ENCODE assay signal across 12 cellular contexts in genomic region chr11:72326151-72326842, GRCh38.
DNase-seq lines count a peak whose midpoint lies in the region; ATAC-seq, FAIRE-seq and TF ChIP-seq lines count a peak whose summit lies in the region.
"Had no signal": no experiment of that assay in that cellular context is flagged by ENCODE, and none has a peak within 500 bp of the region (broad histone marks: within the 10 kb centered on the region; RNA-seq: fewer than 3 reads in every experiment).

No MANE protein-coding gene starts in this region.

- no peak for TF ChIP-seq RAD21 in A549 (conservative IDR thresholded peaks at IDR 0.05 in 1 of 2, IDR thresholded peaks at IDR 0.05 in 1 of 2)

- peaks cover 18% of the 10 kb centered on the region for H3K36me3 Mint-ChIP-seq in HFFc6 (ENCODE audit: low read depth)
- H3K36me3 Mint-ChIP-seq in activated naive CD4-positive, alpha-beta T cell treated with anti-CD3 and anti-CD28 coated beads, Interleukin-2, amount 10 ng/mL, durations not matched to agents 7 days and 5 days = peaks cover 3% of the 10 kb centered on the region

- POLR2A ChIA-PET in A549 (lab: Yijun Ruan, JAX) = interaction anchor here (0.5 kb wide), 1 partner anchor 440 kb away, joined by 3 read pairs; no protein-coding TSS in a partner anchor

- DNase-seq in A549 (ENCODE audit: low read depth in 1 of 2, low spot score in 1 of 2) (peak in 1 of 2 experiments; percentile 21), HFFc6 (peak; percentile 67), kidney epithelial cell (ENCODE audit: low read depth) (peak; percentile 31), NCI-H187 treated with DMSO at 0.1 percent for 48 hours (lab: John Stamatoyannopoulos, UW) (no peak), GM20000 (ENCODE audit: low spot score) (no peak), SKM-1 treated with dmso at 0.1 percent for 144 hours (lab: John Stamatoyannopoulos, UW; ENCODE audit: unreplicated experiment) (no peak)
- no peak for DNase-seq in activated naive CD4-positive, alpha-beta T cell treated with anti-CD3 and anti-CD28 coated beads, Interleukin-2, amount 10 ng/mL, durations not matched to agents 7 days and 5 days
- DNase-seq: NCI-H446, tibial artery had no signal

- H3K4me2 ChIP-seq in A549 = no peak overlapping the region

- TF ChIP-seq EP300 in A549 (IDR thresholded peaks at IDR 0.05) = no peak

- H3K4me3 Mint-ChIP-seq in HFFc6 = peak overlapping the region; percentile 48
- no peak overlapping the region for H3K4me3 Mint-ChIP-seq in activated naive CD4-positive, alpha-beta T cell treated with anti-CD3 and anti-CD28 coated beads, Interleukin-2, amount 10 ng/mL, durations not matched to agents 7 days and 5 days

- no peaks in the 10 kb centered on the region for H3K9me3 ChIP-seq in A549
- H3K9me3 ChIP-seq: tibial artery had no signal

- no peak for FAIRE-seq in A549 (lab: Jason Lieb, UNC)
- FAIRE-seq: frontal cortex, GM18507 had no signal

- no peaks in the 10 kb centered on the region for H3K36me3 ChIP-seq in kidney epithelial cell (ENCODE audit: control insufficient read depth, insufficient read depth, low read length)

- H3K27me3 Mint-ChIP-seq in HFFc6 (ENCODE audit: insufficient read depth) = no peaks in the 10 kb centered on the region; the same call in none of the 2 replicates
- no peaks in the 10 kb centered on the region for H3K27me3 Mint-ChIP-seq in activated naive CD4-positive, alpha-beta T cell treated with anti-CD3 and anti-CD28 coated beads, Interleukin-2, amount 10 ng/mL, durations not matched to agents 7 days and 5 days

- H3K4me3 ChIP-seq in A549 (no peak overlapping the region), kidney epithelial cell (ENCODE audit: low read depth, low read length) (no peak overlapping the region)
- H3K4me3 ChIP-seq: tibial artery had no signal

- H3K27ac ChIP-seq in A549 = no peak overlapping the region

- peaks cover 65% of the 10 kb centered on the region for H3K4me1 Mint-ChIP-seq in HFFc6 (ENCODE audit: low read depth)
- peaks cover 16% of the 10 kb centered on the region for H3K4me1 Mint-ChIP-seq in activated naive CD4-positive, alpha-beta T cell treated with anti-CD3 and anti-CD28 coated beads, Interleukin-2, amount 10 ng/mL, durations not matched to agents 7 days and 5 days

- no peak for TF ChIP-seq POLR2A in A549 (IDR thresholded peaks at IDR 0.05; ENCODE audit: low read length)

- no peaks in the 10 kb centered on the region for H3K27me3 ChIP-seq in kidney epithelial cell (ENCODE audit: control insufficient read depth, insufficient read depth, low read length)
- H3K27me3 ChIP-seq: tibial artery had no signal

- ATAC-seq in A549 = peak in 1 of 2 experiments; percentile 59; a peak in 2 of 6 replicates
- ATAC-seq in GM19455 (IDR thresholded peaks at IDR 0.05; ENCODE audit: unreplicated experiment) = no peak

- no peaks in the 10 kb centered on the region for H3K9me3 Mint-ChIP-seq in HFFc6
- no peaks in the 10 kb centered on the region for H3K9me3 Mint-ChIP-seq in activated naive CD4-positive, alpha-beta T cell treated with anti-CD3 and anti-CD28 coated beads, Interleukin-2, amount 10 ng/mL, durations not matched to agents 7 days and 5 days

- peaks cover 23% of the 10 kb centered on the region for H3K4me1 ChIP-seq in A549

- H3K27ac Mint-ChIP-seq in HFFc6 = peak overlapping the region; percentile 90
- H3K27ac Mint-ChIP-seq in activated naive CD4-positive, alpha-beta T cell treated with anti-CD3 and anti-CD28 coated beads, Interleukin-2, amount 10 ng/mL, durations not matched to agents 7 days and 5 days = peak overlapping the region; percentile 3

- TF ChIP-seq CTCF in A549 (IDR thresholded peaks at IDR 0.05) = no peak
- no peak for TF ChIP-seq CTCF in HFFc6 (IDR thresholded peaks at IDR 0.05)
- TF ChIP-seq CTCF in kidney epithelial cell (IDR thresholded peaks at IDR 0.05; ENCODE audit: insufficient read depth, low read length, poor library complexity, severe bottlenecking) = no peak
- no peak for TF ChIP-seq CTCF in GM20000 (IDR thresholded peaks at IDR 0.05; ENCODE audit: extremely low read depth, missing control alignments)

- CTCF ChIA-PET in A549 (lab: Yijun Ruan, JAX) = interaction anchor here (0.7 to 3.9 kb wide), 5 partner anchors 9 to 108 kb away, joined by 3 to 18 read pairs (median 7); partner anchors contain the start of gene CLPB
- CTCF ChIA-PET in activated naive CD4-positive, alpha-beta T cell treated with anti-CD3 and anti-CD28 coated beads, Interleukin-2, amount 10 ng/mL, durations not matched to agents 7 days and 5 days (lab: Charles Lee) = interaction anchor here (0.7 to 3.5 kb wide), 6 partner anchors 9 to 108 kb away, joined by 3 to 26 read pairs (median 4); partner anchors contain the start of gene CLPB

TF ChIP-seq in A549, 52 proteins besides CTCF, POLR2A, EP300 and RAD21:
- TF ChIP-seq ESRRA (IDR thresholded peaks at IDR 0.05; ENCODE audit: borderline replicate concordance, low read length) (no peak), ZFP36 (IDR thresholded peaks at IDR 0.05; ENCODE audit: borderline replicate concordance, partially characterized antibody) (peak; percentile 77), FOSL2 (IDR thresholded peaks at IDR 0.05) (no peak), FOSL2 (CRISPR knock-in tag; IDR thresholded peaks at IDR 0.05) (peak; percentile 20; the same call in 1 of the 2 replicates), CEBPB (IDR thresholded peaks at IDR 0.05) (no peak), TP53 (CRISPR knock-in tag; IDR thresholded peaks at IDR 0.05) (no peak)

Comparison
In these comparisons a context has a peak if more than half of its experiments do, and no peak if none do; other contexts are left out.
1. DNase-seq: peak in HFFc6 (single experiment) and kidney epithelial cell (single experiment); none in activated naive CD4-positive, alpha-beta T cell treated with anti-CD3 and anti-CD28 coated beads, Interleukin-2, amount 10 ng/mL, durations not matched to agents 7 days and 5 days (single experiment), NCI-H187 treated with DMSO at 0.1 percent for 48 hours (single experiment), GM20000 (single experiment) and SKM-1 treated with dmso at 0.1 percent for 144 hours (single experiment).